ENCODE assay signal across 20 cellular contexts in the genomic region with DNA sequence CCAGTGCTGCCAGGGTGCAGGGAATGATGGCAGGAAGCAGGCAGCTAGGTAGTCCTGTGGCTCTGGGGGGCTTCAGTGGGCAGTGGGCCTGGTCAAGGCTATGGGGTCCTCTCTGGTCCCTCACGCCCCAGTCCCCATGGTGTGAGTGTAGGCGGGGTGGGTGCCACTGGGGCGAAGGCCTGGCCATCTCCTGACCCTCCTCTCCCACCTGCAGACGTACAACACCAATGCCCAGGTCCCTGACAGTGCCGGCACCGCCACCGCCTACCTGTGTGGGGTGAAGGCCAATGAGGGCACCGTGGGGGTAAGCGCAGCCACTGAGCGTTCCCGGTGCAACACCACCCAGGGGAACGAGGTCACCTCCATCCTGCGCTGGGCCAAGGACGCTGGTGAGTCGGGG. TPM values are rescaled to one million over a fixed set of nuclear protein-coding genes. Genes with fewer than 3 reads are reported as not detected.
A peak's percentile ranks its signal among the peaks of the same experiment; 100 is the strongest.
DNase-seq lines count a peak whose midpoint lies in the region; ATAC-seq and TF ChIP-seq lines count a peak whose summit lies in the region.
"Had no signal": no experiment of that assay in that cellular context is flagged by ENCODE, and none has a peak within 500 bp of the region (broad histone marks: within the 10 kb centered on the region; RNA-seq: fewer than 3 reads in every experiment).

No MANE protein-coding gene starts in this region.

- H3K4me2 ChIP-seq in IMR-90 (ENCODE audit: low read depth, low read length) (no peak overlapping the region), mesenchymal stem cell (ENCODE audit: low read length, poor library complexity, severe bottlenecking) (no peak overlapping the region), osteoblast (ENCODE audit: insufficient read depth, low read length) (no peak overlapping the region)
- H3K4me2 ChIP-seq: A549 had no signal

- H3K4me3 ChIP-seq in IMR-90 (ENCODE audit: insufficient read depth, low read depth, low read length) (no peak overlapping the region), mesenchymal stem cell (ENCODE audit: insufficient read depth in 1 of 2, low read depth in 1 of 2, low read length in 2 of 2) (no peak overlapping the region), osteoblast (ENCODE audit: insufficient read depth, low read length) (no peak overlapping the region), aorta (ENCODE audit: low read length in 2 of 2) (no peak overlapping the region)
- H3K4me3 ChIP-seq: A549; BLaER1 treated with 17β-estradiol and CSF1 and Interleukin-3, amounts not matched to agents 10 nM and 100 nM had no signal

- H4K8ac ChIP-seq in IMR-90 (ENCODE audit: low read depth in 2 of 2, low read length in 2 of 2) (no peak overlapping the region), mesenchymal stem cell (ENCODE audit: low read length) (no peak overlapping the region)

- H2BK120ac ChIP-seq in IMR-90 (ENCODE audit: low read depth, low read length): no peak overlapping the region
- no peak overlapping the region for H2BK120ac ChIP-seq in mesenchymal stem cell (ENCODE audit: low read depth, low read length)

- H2AK9ac ChIP-seq in IMR-90 (replicated peaks; ENCODE audit: low read depth, low read length, poor library complexity): no peak overlapping the region

- H2AFZ ChIP-seq in IMR-90 (replicated peaks; ENCODE audit: low read length, poor library complexity) (no peak overlapping the region), mesenchymal stem cell (ENCODE audit: low read depth, low read length) (no peak overlapping the region), osteoblast (ENCODE audit: low read length) (no peak overlapping the region)

- H3K23ac ChIP-seq in IMR-90 (ENCODE audit: low read depth, low read length) (no peak overlapping the region), mesenchymal stem cell (ENCODE audit: low read length in 2 of 2) (no peak overlapping the region)

- H3K4me1 Mint-ChIP-seq in glutamatergic neuron (ENCODE audit: low read depth, unreplicated experiment): peaks cover 4% of the 10 kb centered on the region
- H3K4me1 Mint-ChIP-seq: B cell had no signal

- H2AK5ac ChIP-seq in IMR-90 (ENCODE audit: low read depth, low read length) (peak overlapping the region; percentile 33; the same call in 1 of the 2 replicates), mesenchymal stem cell (ENCODE audit: low read length, severe bottlenecking) (peak overlapping the region; percentile 73)

- no peak overlapping the region for H2BK15ac ChIP-seq in IMR-90 (ENCODE audit: low read depth, low read length)
- H2BK15ac ChIP-seq in mesenchymal stem cell (ENCODE audit: low read depth, poor library complexity, severe bottlenecking): no peak overlapping the region

- H3K56ac ChIP-seq in IMR-90 (ENCODE audit: extremely low read depth, insufficient read depth, low read length): no peak overlapping the region

- TF ChIP-seq RAD21 in IMR-90 (IDR thresholded peaks at IDR 0.05; ENCODE audit: low read length): no peak

- H3K14ac ChIP-seq in IMR-90 (replicated peaks; ENCODE audit: low read depth, low read length): no peak overlapping the region
- H3K14ac ChIP-seq in mesenchymal stem cell (ENCODE audit: low read length in 2 of 2): peak overlapping the region in 1 of 2 experiments; percentile 1

- H3K27ac Mint-ChIP-seq in glutamatergic neuron (ENCODE audit: unreplicated experiment): no peak overlapping the region
- H3K27ac Mint-ChIP-seq: B cell; CD4-positive, alpha-beta T cell; CD8-positive, alpha-beta T cell had no signal

- H3K9me1 ChIP-seq in IMR-90 (ENCODE audit: insufficient read depth, low read length): peaks cover 6% of the 10 kb centered on the region

- H3K36me3 ChIP-seq in IMR-90 (ENCODE audit: control insufficient read depth, insufficient read depth, low read length) (no peaks in the 10 kb centered on the region), mesenchymal stem cell (ENCODE audit: control insufficient read depth in 1 of 2, insufficient read depth in 2 of 2, low read depth in 1 of 2, low read length in 2 of 2) (peaks cover 0 to 10% of the 10 kb centered on the region in 2 experiments), osteoblast (ENCODE audit: insufficient read depth, low read length) (no peaks in the 10 kb centered on the region), aorta (ENCODE audit: control insufficient read depth in 1 of 2, insufficient read depth in 2 of 2, low read length in 1 of 2) (no peaks in the 10 kb centered on the region)
- H3K36me3 ChIP-seq: BLaER1 treated with 17β-estradiol and CSF1 and Interleukin-3, amounts not matched to agents 10 nM and 100 nM had no signal

- intact Hi-C loops in IMR-90 (cut with micrococcal nuclease) (no loop called here), aorta (cut with DNase I) (no loop called here), left ventricle myocardium superior (cut with micrococcal nuclease) (no loop called here)

- H3K79me2 ChIP-seq in osteoblast (ENCODE audit: insufficient read depth, low read length): no peaks in the 10 kb centered on the region

- TF ChIP-seq CTCF in IMR-90 (conservative IDR thresholded peaks at IDR 0.05; ENCODE audit: low read depth, low read length) (no peak), osteoblast (IDR thresholded peaks at IDR 0.05; ENCODE audit: extremely low read depth, low read depth, low read length) (no peak), glutamatergic neuron (IDR thresholded peaks at IDR 0.05; ENCODE audit: partially characterized antibody, unreplicated experiment) (no peak)

- H3K27me3 ChIP-seq in IMR-90 (ENCODE audit: control insufficient read depth, insufficient read depth, low read length): 0 out of 2 replicates have a peak, but pooled peaks cover 2% of the 10 kb centered on the region
- peaks cover 0 to 23% of the 10 kb centered on the region in 2 experiments for H3K27me3 ChIP-seq in mesenchymal stem cell (ENCODE audit: control insufficient read depth in 1 of 2, insufficient read depth in 1 of 2, low read length in 2 of 2)
- H3K27me3 ChIP-seq in osteoblast (ENCODE audit: insufficient read depth, low read length): no peaks in the 10 kb centered on the region
- H3K27me3 ChIP-seq in aorta (ENCODE audit: control insufficient read depth in 1 of 2, insufficient read depth in 2 of 2, low read length in 1 of 2): no peaks in the 10 kb centered on the region

- DNase-seq in IMR-90 (no peak), mesenchymal stem cell (no peak), osteoblast (ENCODE audit: insufficient read length, low spot score, missing footprints) (peak; percentile 53), aorta (peak; percentile 39 to 54), left ventricle myocardium superior (no peak), glutamatergic neuron (no peak)
- DNase-seq: AML-193; Caco-2; Calu3; CD4-positive, alpha-beta T cell; CD8-positive, alpha-beta T cell; DMS79 treated with DMSO at 0.1 percent for 48 hours; GF-D8 had no signal

- BruUV-seq in IMR-90 (replicated peaks; lab: Mats Ljungman, UMichigan): no TSS peak

- no peak for TF ChIP-seq POLR2A in IMR-90 (IDR thresholded peaks at IDR 0.05; ENCODE audit: low read depth, low read length)

- H3K4me1 ChIP-seq in IMR-90 (ENCODE audit: control insufficient read depth, insufficient read depth, low read length): peaks cover 9% of the 10 kb centered on the region
- H3K4me1 ChIP-seq in mesenchymal stem cell (ENCODE audit: control insufficient read depth, insufficient read depth, low read depth, low read length): peaks cover 66% of the 10 kb centered on the region
- peaks cover 23% of the 10 kb centered on the region for H3K4me1 ChIP-seq in osteoblast (ENCODE audit: insufficient read depth, low read length)
- no peaks in the 10 kb centered on the region for H3K4me1 ChIP-seq in aorta (ENCODE audit: control insufficient read depth in 1 of 2, insufficient read depth in 2 of 2, low read length in 2 of 2)
- H3K4me1 ChIP-seq: A549, Caco-2 had no signal

- no peak overlapping the region for H3K4ac ChIP-seq in IMR-90 (ENCODE audit: low read depth, low read length)
- peak overlapping the region in 1 of 2 experiments; percentile 17 for H3K4ac ChIP-seq in mesenchymal stem cell (ENCODE audit: low read depth in 1 of 2, low read length in 2 of 2)

- H3K27me3 Mint-ChIP-seq in glutamatergic neuron (ENCODE audit: unreplicated experiment): peaks cover 8% of the 10 kb centered on the region
- H3K27me3 Mint-ChIP-seq: B cell had no signal

- H4K20me1 ChIP-seq in IMR-90 (ENCODE audit: insufficient read depth, low read length) (no peaks in the 10 kb centered on the region), osteoblast (ENCODE audit: insufficient read depth, low read length) (no peaks in the 10 kb centered on the region)

- H2BK20ac ChIP-seq in IMR-90 (ENCODE audit: low read depth, low read length): no peak overlapping the region

- CTCF ChIA-PET in IMR-90 (lab: Yijun Ruan, JAX): no interaction called here

- POLR2A ChIA-PET in IMR-90 (lab: Charles Lee; ENCODE audit: unreplicated experiment): no interaction called here

- H3K9ac ChIP-seq in IMR-90 (ENCODE audit: low read depth, low read length) (no peak overlapping the region), mesenchymal stem cell (ENCODE audit: low read length) (no peak overlapping the region)
- H3K9ac ChIP-seq: BLaER1 treated with 17β-estradiol and CSF1 and Interleukin-3, amounts not matched to agents 10 nM and 100 nM had no signal

- H3K9me3 ChIP-seq in IMR-90 (ENCODE audit: control insufficient read depth, insufficient read depth, low read length) (no peaks in the 10 kb centered on the region), mesenchymal stem cell (ENCODE audit: control insufficient read depth, low read length) (no peaks in the 10 kb centered on the region), osteoblast (ENCODE audit: low read depth, low read length) (no peaks in the 10 kb centered on the region), aorta (ENCODE audit: control insufficient read depth, low read length) (no peaks in the 10 kb centered on the region)
- H3K9me3 ChIP-seq: A549; BLaER1 treated with 17β-estradiol and CSF1 and Interleukin-3, amounts not matched to agents 10 nM and 100 nM; Caco-2 had no signal

- H4K91ac ChIP-seq in IMR-90 (ENCODE audit: insufficient read depth, low read depth, low read length) (no peak overlapping the region), mesenchymal stem cell (ENCODE audit: low read length) (no peak overlapping the region)

- H3K9me3 Mint-ChIP-seq in glutamatergic neuron (ENCODE audit: unreplicated experiment): no peaks in the 10 kb centered on the region
- H3K9me3 Mint-ChIP-seq: CD4-positive, alpha-beta T cell; CD8-positive, alpha-beta T cell had no signal

- H3K18ac ChIP-seq in IMR-90 (ENCODE audit: low read depth, low read length) (no peak overlapping the region), mesenchymal stem cell (ENCODE audit: low read depth in 1 of 2, low read length in 2 of 2) (no peak overlapping the region)

- ATAC-seq in IMR-90 (ENCODE audit: low read depth): no peak
- ATAC-seq in aorta (ENCODE audit: low FRiP score): peak; percentile 30
- no peak for ATAC-seq in left ventricle myocardium superior
- ATAC-seq in GM21619 (IDR thresholded peaks at IDR 0.05; ENCODE audit: unreplicated experiment): no peak
- ATAC-seq: A549; CD8-positive, alpha-beta T cell had no signal

- H2BK5ac ChIP-seq in IMR-90 (ENCODE audit: low read depth, low read length, poor library complexity, severe bottlenecking) (no peak overlapping the region), mesenchymal stem cell (ENCODE audit: low read depth, low read length, poor library complexity, severe bottlenecking) (peak overlapping the region; percentile 11)

- H3K79me1 ChIP-seq in IMR-90 (ENCODE audit: low read depth in 1 of 2, low read length in 2 of 2) (no peaks in the 10 kb centered on the region), mesenchymal stem cell (replicated peaks; ENCODE audit: low read length, poor library complexity, severe bottlenecking) (no peaks in the 10 kb centered on the region)

- in situ Hi-C loops in IMR-90 (cut with MboI; ENCODE audit: low sequenced_read_pairs): no loop called here

- H2BK12ac ChIP-seq in mesenchymal stem cell (ENCODE audit: low read length in 2 of 2): no peak overlapping the region

- WGBS in IMR-90 (ENCODE audit: extremely low coverage in 2 of 2, insufficient read length in 1 of 2), 2 experiments: 86% methylated on average over 6 of the region's 15 CpGs; no CpG with 5 or more reads in 1 of the 2 experiments
- WGBS in mesenchymal stem cell: 95% methylated on average over 12 of the region's 15 CpGs
- 96 to 97% methylated on average over 15 of the region's 15 CpGs for WGBS in aorta, 2 donors

- no peaks in the 10 kb centered on the region for H3K36me3 Mint-ChIP-seq in glutamatergic neuron (ENCODE audit: unreplicated experiment)
- H3K36me3 Mint-ChIP-seq: CD8-positive, alpha-beta T cell had no signal

- no peak overlapping the region for H3K4me3 Mint-ChIP-seq in glutamatergic neuron (ENCODE audit: unreplicated experiment)
- H3K4me3 Mint-ChIP-seq: B cell; CD4-positive, alpha-beta T cell; CD8-positive, alpha-beta T cell had no signal

- dilution Hi-C loops in IMR-90 (cut with HindIII; ENCODE audit: low sequenced_read_pairs, unreplicated experiment): no loop called here

- H4K5ac ChIP-seq in IMR-90 (ENCODE audit: low read depth, low read length): no peak overlapping the region

- H3K27ac ChIP-seq in IMR-90 (ENCODE audit: insufficient read depth, low read length) (no peak overlapping the region), mesenchymal stem cell (ENCODE audit: low read length, poor library complexity, severe bottlenecking) (no peak overlapping the region), osteoblast (ENCODE audit: low read depth, low read length) (no peak overlapping the region), aorta (ENCODE audit: low read depth in 1 of 2, low read length in 2 of 2) (no peak overlapping the region)
- H3K27ac ChIP-seq: 22Rv1; A549; BLaER1 treated with 17β-estradiol and CSF1 and Interleukin-3, amounts not matched to agents 10 nM and 100 nM; C4-2B had no signal

RNA-seq across cellular contexts. Expression of a gene that starts 53.7 kb away (rescaled TPM):
- 0.54 and 0.56 TPM in 2 replicates for total RNA-seq in IMR-90 (2012; rRNA removed)
- polyA plus RNA-seq in IMR-90 (2012; rRNA removed): 2.2 and 2.4 TPM in 2 replicates
- 1.4 and 4.4 TPM in 2 replicates for polyA plus RNA-seq in IMR-90 (2012; cell fraction: cytosol; rRNA removed)
- polyA plus RNA-seq in IMR-90 (2012; cell fraction: nucleus; rRNA removed; ENCODE audit: low replicate concordance): 1.0 and 2.3 TPM in 2 replicates
- polyA plus RNA-seq in mesenchymal stem cell (2013, experiment 1 of 2): 11.5 TPM
- 11.6 TPM for polyA plus RNA-seq in mesenchymal stem cell (2013, experiment 2 of 2)
- total RNA-seq in osteoblast: 7.1 and 8.0 TPM in 2 replicates
- total RNA-seq in aorta: 10 to 100 TPM in 1 of 2 donors, 1 to 10 TPM in 1; 6.7 to 22.3 TPM
- polyA plus RNA-seq in aorta: 1 to 10 TPM; 2.5 to 4.3 TPM
- total RNA-seq in left ventricle myocardium superior: 13.1 TPM
- 10.0 TPM for total RNA-seq in glutamatergic neuron (ENCODE audit: unreplicated experiment)
- total RNA-seq: A172; CD4-positive, alpha-beta T cell; CD8-positive, alpha-beta T cell had no signal

Comparison
In these comparisons a context has a peak if more than half of its experiments do, and no peak if none do; other contexts are left out.
1. DNase-seq: peak in osteoblast (single experiment) and aorta (2 of 2); none in IMR-90 (single experiment), mesenchymal stem cell (single experiment), left ventricle myocardium superior (single experiment) and glutamatergic neuron (single experiment).